Comparison of ENCODE assay signal across 13 cellular contexts in genomic region chr2:133953524-133953923, GRCh38.
DNase-seq lines count a peak whose midpoint lies in the region; ATAC-seq and TF ChIP-seq lines count a peak whose summit lies in the region.
"Had no signal": no experiment of that assay in that cellular context is flagged by ENCODE, and none has a peak within 500 bp of the region (broad histone marks: within the 10 kb centered on the region; RNA-seq: fewer than 3 reads in every experiment).

No MANE protein-coding gene starts in this region.

- H3K36me3 ChIP-seq in left ventricle myocardium inferior = no peaks in the 10 kb centered on the region
- H3K36me3 ChIP-seq: right lobe of liver had no signal

- no peak for TF ChIP-seq CTCF in left ventricle myocardium inferior (IDR thresholded peaks at IDR 0.05; ENCODE audit: borderline replicate concordance)

- no peak overlapping the region for H3K27ac ChIP-seq in left ventricle myocardium inferior (replicated peaks)
- H3K27ac ChIP-seq: right lobe of liver had no signal

- no peaks in the 10 kb centered on the region for H3K9me3 ChIP-seq in left ventricle myocardium inferior (replicated peaks)
- H3K9me3 ChIP-seq: right lobe of liver had no signal

- DNase-seq in RPMI8226 (peak; percentile 91), GM19240 (ENCODE audit: insufficient read length, low spot score) (no peak), left ventricle myocardium inferior (no peak)
- DNase-seq: activated CD8-positive, alpha-beta T cell treated with anti-CD3 and anti-CD28 coated beads for 36 hours; C1 segment of cervical spinal cord; effector memory CD4-positive, alpha-beta T cell; NCI-H2171 treated with DMSO at 0.1 percent for 48 hours; right lobe of liver had no signal

- no peak overlapping the region for H3K4me3 ChIP-seq in left ventricle myocardium inferior
- H3K4me3 ChIP-seq: right lobe of liver had no signal

- peaks cover 52% of the 10 kb centered on the region for H3K4me1 ChIP-seq in left ventricle myocardium inferior
- H3K4me1 ChIP-seq: right lobe of liver had no signal

- intact Hi-C loops in left ventricle myocardium inferior (cut with micrococcal nuclease) = no loop called here

- no peaks in the 10 kb centered on the region for H3K27me3 ChIP-seq in left ventricle myocardium inferior (ENCODE audit: low read depth)
- H3K27me3 ChIP-seq: right lobe of liver had no signal

- ATAC-seq in GM18858 (IDR thresholded peaks at IDR 0.05; ENCODE audit: unreplicated experiment) = peak; percentile 79
- ATAC-seq in GM21529 (IDR thresholded peaks at IDR 0.05; ENCODE audit: unreplicated experiment) = peak; percentile 73
- ATAC-seq in HG03139 (IDR thresholded peaks at IDR 0.05; ENCODE audit: unreplicated experiment) = peak; percentile 67
- ATAC-seq in GM19035 (IDR thresholded peaks at IDR 0.05; ENCODE audit: unreplicated experiment) = no peak
- ATAC-seq in GM19324 (IDR thresholded peaks at IDR 0.05; ENCODE audit: low FRiP score, unreplicated experiment) = no peak
- ATAC-seq: activated CD8-positive, alpha-beta T cell treated with anti-CD3 and anti-CD28 coated beads for 36 hours had no signal

Comparison
In these comparisons a context has a peak if more than half of its experiments do, and no peak if none do; other contexts are left out.
1. ATAC-seq: peak in GM18858 (single experiment), GM21529 (single experiment) and HG03139 (single experiment); none in GM19035 (single experiment) and GM19324 (single experiment).